Comparison of ENCODE assay signal across 1 cellular context in genomic region chr19:6100284-6100915, GRCh38.
TF ChIP-seq lines count a peak whose summit lies in the region.

No MANE protein-coding gene starts in this region.

TF ChIP-seq in K562, 482 proteins besides CTCF, POLR2A, EP300 and RAD21 (continued from another document and continues in another):
- TF ChIP-seq RNF2 (IDR thresholded peaks at IDR 0.05) (peak; percentile 48; the same call in 1 of the 2 replicates), ARNT (IDR thresholded peaks at IDR 0.05) (0 out of 4 replicates have a peak, but pooled peaks of 1 of the 2 experiments have one; percentile 25), EP400 (IDR thresholded peaks at IDR 0.05) (peak; percentile 43; the same call in 1 of the 2 replicates), NBN (IDR thresholded peaks at IDR 0.05; ENCODE audit: low read depth) (0 out of 2 replicates have a peak, but pooled peaks have one; percentile 47), MXI1 (IDR thresholded peaks at IDR 0.05; ENCODE audit: low read depth, low read length) (no peak), SIN3B (IDR thresholded peaks at IDR 0.05; ENCODE audit: low read depth) (no peak), PCBP2 (IDR thresholded peaks at IDR 0.05; ENCODE audit: low read depth, low read length, poor library complexity, severe bottlenecking) (no peak), ZNF764 (CRISPR knock-in tag; IDR thresholded peaks at IDR 0.05; ENCODE audit: low read depth) (no peak), OTX1 (CRISPR knock-in tag; IDR thresholded peaks at IDR 0.05) (peak; percentile 26; the same call in 1 of the 2 replicates), DACH1 (IDR thresholded peaks at IDR 0.05; ENCODE audit: partially characterized antibody) (peak; percentile 12), MCM2 (IDR thresholded peaks at IDR 0.05; ENCODE audit: low read depth) (no peak), JUND (IDR thresholded peaks at IDR 0.05; ENCODE audit: borderline replicate concordance, low read depth, low read length) (no peak), JUND (tag; IDR thresholded peaks at IDR 0.05; ENCODE audit: borderline replicate concordance, low read depth, low read length) (no peak), TRIM25 (IDR thresholded peaks at IDR 0.05; ENCODE audit: borderline replicate concordance) (no peak), IRF1 (CRISPR knock-in tag; IDR thresholded peaks at IDR 0.05; ENCODE audit: borderline replicate concordance) (no peak), ZNF146 (CRISPR knock-in tag; IDR thresholded peaks at IDR 0.05; ENCODE audit: unreplicated experiment) (no peak), NFIX (CRISPR knock-in tag; IDR thresholded peaks at IDR 0.05; ENCODE audit: low read depth) (no peak), AFF1 (IDR thresholded peaks at IDR 0.05; ENCODE audit: low read depth in 1 of 2, partially characterized antibody in 2 of 2) (peak; percentile 30 to 35), BRF2 (IDR thresholded peaks at IDR 0.05; ENCODE audit: borderline replicate concordance, insufficient read depth, insufficient read length) (no peak), ZNF121 (CRISPR knock-in tag; conservative IDR thresholded peaks at IDR 0.05) (no peak), ZKSCAN3 (CRISPR knock-in tag; IDR thresholded peaks at IDR 0.05) (no peak), BDP1 (IDR thresholded peaks at IDR 0.05; ENCODE audit: insufficient read depth, insufficient read length) (no peak), GABPA (tag; conservative IDR thresholded peaks at IDR 0.05; ENCODE audit: low read depth) (peak; percentile 91), BRF1 (IDR thresholded peaks at IDR 0.05; ENCODE audit: borderline replicate concordance, extremely low read depth, insufficient read length) (no peak), KDM4B (IDR thresholded peaks at IDR 0.05; ENCODE audit: borderline replicate concordance in 2 of 2, low read depth in 1 of 2) (no peak), EHMT2 (IDR thresholded peaks at IDR 0.05) (peak; percentile 93), SMAD4 (CRISPR knock-in tag; conservative IDR thresholded peaks at IDR 0.05) (peak; percentile 79), ILF3 (IDR thresholded peaks at IDR 0.05; ENCODE audit: borderline replicate concordance) (no peak), PRPF4 (IDR thresholded peaks at IDR 0.05; ENCODE audit: insufficient read depth, low read depth, low read length, poor library complexity, severe bottlenecking) (no peak), CHD7 (IDR thresholded peaks at IDR 0.05; ENCODE audit: low read depth, low read length) (no peak), KAT7 (CRISPR knock-in tag; IDR thresholded peaks at IDR 0.05; ENCODE audit: borderline replicate concordance) (peak; percentile 37; the same call in 1 of the 2 replicates), L3MBTL2 (IDR thresholded peaks at IDR 0.05) (peak; percentile 76), TSHZ1 (CRISPR knock-in tag; IDR thresholded peaks at IDR 0.05) (no peak), KDM5B (IDR thresholded peaks at IDR 0.05; ENCODE audit: insufficient replicate concordance, low read depth, low read length) (peak; percentile 27), POLR2B (IDR thresholded peaks at IDR 0.05; ENCODE audit: low read depth, partially characterized antibody) (peak; percentile 42), FUS (optimal IDR thresholded peaks at IDR 0.05; ENCODE audit: low read depth, low read length) (no peak), FIP1L1 (IDR thresholded peaks at IDR 0.05; ENCODE audit: low read depth, low read length, poor library complexity, severe bottlenecking) (no peak), ZNF3 (CRISPR knock-in tag; IDR thresholded peaks at IDR 0.05) (no peak), ZNF12 (CRISPR knock-in tag; IDR thresholded peaks at IDR 0.05) (no peak)
